In genomic region chr6:163189609-163190008, GRCh38 we compare ENCODE assay signal across 21 cellular contexts.
"Had no signal": no experiment of that assay in that cellular context is flagged by ENCODE, and none has a peak within 500 bp of the region (broad histone marks: within the 10 kb centered on the region; RNA-seq: fewer than 3 reads in every experiment).

No MANE protein-coding gene starts in this region.

- H3K27ac Mint-ChIP-seq: activated CD4-positive, alpha-beta memory T cell treated with anti-CD3 and anti-CD28 coated beads, Interleukin-2, amount 10 ng/mL, durations not matched to agents 7 days and 5 days; activated CD4-positive, alpha-beta T cell treated with anti-CD3 and anti-CD28 coated beads, Interleukin-2, amount 10 ng/mL, durations not matched to agents 24 days and 14 days; activated naive CD4-positive, alpha-beta T cell treated with anti-CD3 and anti-CD28 coated beads, Interleukin-2, amount 10 ng/mL, durations not matched to agents 7 days and 5 days; activated T-cell treated with anti-CD3 and anti-CD28 coated beads, Interleukin-2, amount 50 U/mL, for 72 hours had no signal

- H3K4me1 ChIP-seq: esophagus squamous epithelium, gastroesophageal sphincter, prostate gland, spleen, tibial artery had no signal

- H3K4me3 Mint-ChIP-seq: activated CD4-positive, alpha-beta memory T cell treated with anti-CD3 and anti-CD28 coated beads, Interleukin-2, amount 10 ng/mL, durations not matched to agents 7 days and 5 days; activated CD4-positive, alpha-beta T cell treated with anti-CD3 and anti-CD28 coated beads, Interleukin-2, amount 10 ng/mL, durations not matched to agents 24 days and 14 days; activated naive CD4-positive, alpha-beta T cell treated with anti-CD3 and anti-CD28 coated beads, Interleukin-2, amount 10 ng/mL, durations not matched to agents 7 days and 5 days; activated T-cell treated with anti-CD3 and anti-CD28 coated beads, Interleukin-2, amount 50 U/mL, for 72 hours; brain had no signal

- H3K36me3 ChIP-seq: esophagus squamous epithelium, gastroesophageal sphincter, heart right ventricle, left ventricle myocardium inferior, prostate gland, right atrium auricular region, spleen, tibial artery had no signal

- H3K36me3 Mint-ChIP-seq: activated naive CD4-positive, alpha-beta T cell treated with anti-CD3 and anti-CD28 coated beads, Interleukin-2, amount 10 ng/mL, durations not matched to agents 7 days and 5 days; brain had no signal

- H3K4me3 ChIP-seq: esophagus squamous epithelium, gastroesophageal sphincter, heart right ventricle, left ventricle myocardium inferior, prostate gland, right atrium auricular region, spleen, tibial artery had no signal

- ATAC-seq: activated CD4-positive, CD25-positive, alpha-beta regulatory T cell treated with anti-CD3 and anti-CD28 coated beads, Interleukin-2, amount 50 U/mL, for 24 hours; activated T-cell treated with anti-CD3 and anti-CD28 coated beads, Interleukin-2, amount 50 U/mL, for 72 hours; gastroesophageal sphincter; heart right ventricle had no signal

- DNase-seq: activated CD4-positive, alpha-beta memory T cell treated with anti-CD3 and anti-CD28 coated beads, Interleukin-2, amount 10 ng/mL, durations not matched to agents 7 days and 5 days; activated CD4-positive, alpha-beta T cell treated with anti-CD3 and anti-CD28 coated beads, Interleukin-2, amount 10 ng/mL, durations not matched to agents 24 days and 14 days; activated effector memory CD4-positive, alpha-beta T cell treated with Interleukin-2 at 50 U/mL for 16 hours; activated naive CD4-positive, alpha-beta T cell treated with anti-CD3 and anti-CD28 coated beads, Interleukin-2, amount 10 ng/mL, durations not matched to agents 7 days and 5 days; activated T-cell treated with anti-CD3 and anti-CD28 coated beads, Interleukin-2, amount 50 U/mL, for 72 hours; aorta; esophagus squamous epithelium; heart right ventricle; left ventricle myocardium inferior; mammary epithelial cell; SK-N-SH; spleen; stimulated activated CD4-positive, alpha-beta T cell treated with anti-CD3 and anti-CD28 coated beads, Interleukin-4, amount 100 ng/mL, for 1 hour; stimulated activated naive CD4-positive, alpha-beta T cell; tibial artery had no signal

- H3K9me3 Mint-ChIP-seq: activated CD4-positive, alpha-beta memory T cell treated with anti-CD3 and anti-CD28 coated beads, Interleukin-2, amount 10 ng/mL, durations not matched to agents 7 days and 5 days; activated CD4-positive, alpha-beta T cell treated with anti-CD3 and anti-CD28 coated beads, Interleukin-2, amount 10 ng/mL, durations not matched to agents 24 days and 14 days; activated naive CD4-positive, alpha-beta T cell treated with anti-CD3 and anti-CD28 coated beads, Interleukin-2, amount 10 ng/mL, durations not matched to agents 7 days and 5 days; activated T-cell treated with anti-CD3 and anti-CD28 coated beads, Interleukin-2, amount 50 U/mL, for 72 hours had no signal

- H3K27ac ChIP-seq: esophagus squamous epithelium, gastroesophageal sphincter, heart right ventricle, left ventricle myocardium inferior, prostate gland, right atrium auricular region, spleen, tibial artery, VCaP had no signal

- H3K4me1 Mint-ChIP-seq: activated CD4-positive, alpha-beta memory T cell treated with anti-CD3 and anti-CD28 coated beads, Interleukin-2, amount 10 ng/mL, durations not matched to agents 7 days and 5 days; activated CD4-positive, alpha-beta T cell treated with anti-CD3 and anti-CD28 coated beads, Interleukin-2, amount 10 ng/mL, durations not matched to agents 24 days and 14 days; activated naive CD4-positive, alpha-beta T cell treated with anti-CD3 and anti-CD28 coated beads, Interleukin-2, amount 10 ng/mL, durations not matched to agents 7 days and 5 days had no signal

- H3K9me3 ChIP-seq: esophagus squamous epithelium, gastroesophageal sphincter, heart right ventricle, left ventricle myocardium inferior, prostate gland, right atrium auricular region, SK-N-SH, spleen, tibial artery had no signal

- H3K27me3 ChIP-seq: esophagus squamous epithelium, gastroesophageal sphincter, heart right ventricle, right atrium auricular region, spleen had no signal

- H3K27me3 Mint-ChIP-seq: activated CD4-positive, alpha-beta memory T cell treated with anti-CD3 and anti-CD28 coated beads, Interleukin-2, amount 10 ng/mL, durations not matched to agents 7 days and 5 days; activated CD4-positive, alpha-beta T cell treated with anti-CD3 and anti-CD28 coated beads, Interleukin-2, amount 10 ng/mL, durations not matched to agents 24 days and 14 days; brain had no signal
